17 cellular contexts compared by ENCODE assay signal in genomic region chr4:19807505-19807904, GRCh38.
DNase-seq lines count a peak whose midpoint lies in the region; TF ChIP-seq lines count a peak whose summit lies in the region.
"Had no signal": no experiment of that assay in that cellular context is flagged by ENCODE, and none has a peak within 500 bp of the region (broad histone marks: within the 10 kb centered on the region; RNA-seq: fewer than 3 reads in every experiment).

No MANE protein-coding gene starts in this region.

- no peaks in the 10 kb centered on the region for H3F3A ChIP-seq in neural progenitor cell (ENCODE audit: low read depth)

- H3K27me3 ChIP-seq in fibroblast of lung (ENCODE audit: control insufficient read depth, insufficient read depth, low read length) (no peaks in the 10 kb centered on the region), neural progenitor cell (no peaks in the 10 kb centered on the region), transverse colon (no peaks in the 10 kb centered on the region)

- no peak for TF ChIP-seq EP300 in transverse colon (IDR thresholded peaks at IDR 0.05; ENCODE audit: low read depth)

- H3K27ac ChIP-seq in fibroblast of lung (ENCODE audit: insufficient read depth, low read length): no peak overlapping the region
- H3K27ac ChIP-seq in neural progenitor cell: no peak overlapping the region
- no peak overlapping the region for H3K27ac ChIP-seq in transverse colon
- H3K27ac ChIP-seq: PC-9, psoas muscle had no signal

- no peak for TF ChIP-seq POLR2A in transverse colon (IDR thresholded peaks at IDR 0.05)

- H3K36me3 ChIP-seq in fibroblast of lung (ENCODE audit: control insufficient read depth, insufficient read depth, low read length): no peaks in the 10 kb centered on the region
- H3K36me3 ChIP-seq in neural progenitor cell: no peaks in the 10 kb centered on the region
- no peaks in the 10 kb centered on the region for H3K36me3 ChIP-seq in transverse colon

- H3K9me3 ChIP-seq in fibroblast of lung (ENCODE audit: control insufficient read depth, insufficient read depth, low read depth, low read length) (no peaks in the 10 kb centered on the region), neural progenitor cell (ENCODE audit: low read depth) (no peaks in the 10 kb centered on the region), transverse colon (no peaks in the 10 kb centered on the region)
- H3K9me3 ChIP-seq: psoas muscle had no signal

- H3K27me3 Mint-ChIP-seq in neural progenitor cell (ENCODE audit: insufficient read depth, low read depth): no peaks in the 10 kb centered on the region
- H3K27me3 Mint-ChIP-seq: CD4-positive, alpha-beta T cell had no signal

- TF ChIP-seq CTCF in fibroblast of lung (conservative IDR thresholded peaks at IDR 0.05 in 1 of 2, IDR thresholded peaks at IDR 0.05 in 1 of 2; ENCODE audit: low read depth in 1 of 2, low read length in 2 of 2): no peak
- TF ChIP-seq CTCF in neural progenitor cell (IDR thresholded peaks at IDR 0.05): no peak
- TF ChIP-seq CTCF in transverse colon (IDR thresholded peaks at IDR 0.05): no peak

- DNase-seq in Caki2 (ENCODE audit: low read depth) (peak; percentile 83), NCI-H226 (peak; percentile 61), fibroblast of lung (ENCODE audit: low read depth in 2 of 2) (peak; percentile 50 to 81), neural progenitor cell (ENCODE audit: low spot score) (no peak), transverse colon (no peak), DMS114 treated with DMSO at 0.1 percent for 48 hours (lab: John Stamatoyannopoulos, UW; ENCODE audit: unreplicated experiment) (no peak), NCI-H128 (lab: John Stamatoyannopoulos, UW; ENCODE audit: unreplicated experiment) (no peak)
- DNase-seq in stimulated activated CD4-positive, alpha-beta T cell treated with anti-CD3 and anti-CD28 coated beads, Interleukin-4, amount 100 ng/mL, for 4 hours: no peak
- DNase-seq: activated naive CD4-positive, alpha-beta T cell treated with anti-CD3 and anti-CD28 coated beads for 36 hours; CD4-positive, alpha-beta T cell; hippocampal formation; NCI-H2171 treated with DMSO at 0.1 percent for 48 hours; psoas muscle; stimulated activated CD4-positive, alpha-beta T cell treated with anti-CD3 and anti-CD28 coated beads, Interleukin-2, amount 100 ng/mL, for 48 hours; stimulated activated naive CD4-positive, alpha-beta T cell had no signal

- WGBS in transverse colon (ENCODE audit: low coverage in 1 of 2), 2 donors: 43 to 50% methylated on average over 2 of the region's 2 CpGs

- peak overlapping the region; percentile 92 for H3K27ac Mint-ChIP-seq in neural progenitor cell
- H3K27ac Mint-ChIP-seq: activated naive CD4-positive, alpha-beta T cell treated with anti-CD3 and anti-CD28 coated beads for 36 hours; CD4-positive, alpha-beta T cell; mesothelial cell of epicardium had no signal

- H3K4me1 ChIP-seq in fibroblast of lung (ENCODE audit: control insufficient read depth, extremely low read depth, insufficient read depth, low read length): no peaks in the 10 kb centered on the region
- H3K4me1 ChIP-seq in neural progenitor cell: no peaks in the 10 kb centered on the region
- no peaks in the 10 kb centered on the region for H3K4me1 ChIP-seq in transverse colon
- H3K4me1 ChIP-seq: psoas muscle had no signal

- H3K9me3 Mint-ChIP-seq in neural progenitor cell: peaks cover 3% of the 10 kb centered on the region

- H3K4me3 Mint-ChIP-seq in neural progenitor cell: no peak overlapping the region
- H3K4me3 Mint-ChIP-seq: activated naive CD4-positive, alpha-beta T cell treated with anti-CD3 and anti-CD28 coated beads for 36 hours; CD4-positive, alpha-beta T cell; mesothelial cell of epicardium had no signal

- H3K4me3 ChIP-seq in fibroblast of lung (replicated peaks in 1 of 4; ENCODE audit: control extremely low read depth in 1 of 4, insufficient read depth in 1 of 4, low read depth in 3 of 4, low read length in 4 of 4) (no peak overlapping the region), neural progenitor cell (no peak overlapping the region), transverse colon (no peak overlapping the region)
- H3K4me3 ChIP-seq: PC-9, psoas muscle had no signal

- peaks cover 12% of the 10 kb centered on the region for H3K4me1 Mint-ChIP-seq in neural progenitor cell

- H3K36me3 Mint-ChIP-seq in neural progenitor cell: no peaks in the 10 kb centered on the region
- H3K36me3 Mint-ChIP-seq: mesothelial cell of epicardium had no signal

- no peak overlapping the region for H3K4me2 ChIP-seq in fibroblast of lung (ENCODE audit: extremely low read depth, insufficient read depth, low read length)
- no peak overlapping the region for H3K4me2 ChIP-seq in neural progenitor cell
- H3K4me2 ChIP-seq: PC-9 had no signal

- H3K79me2 ChIP-seq in fibroblast of lung (ENCODE audit: control insufficient read depth, insufficient read depth, low read length): no peaks in the 10 kb centered on the region
- H3K79me2 ChIP-seq in neural progenitor cell (ENCODE audit: low read depth): no peaks in the 10 kb centered on the region

- in situ Hi-C loops in Caki2 (cut with HindIII; ENCODE audit: low pct_unique_long_range_greater_than_20kb, low sequenced_read_pairs): no loop called here
- in situ Hi-C loops in transverse colon (cut with MboI; ENCODE audit: low pct_ligation_motif_present in 1 of 4, low pct_unique_long_range_greater_than_20kb in 1 of 4, low sequenced_read_pairs in 3 of 4): no loop called here

- intact Hi-C loops in transverse colon (cut with DNase I; ENCODE audit: low total_unique reads): no loop called here

- no peak overlapping the region for H2AFZ ChIP-seq in fibroblast of lung (ENCODE audit: low read length)
- H2AFZ ChIP-seq in neural progenitor cell (replicated peaks): no peak overlapping the region
- H2AFZ ChIP-seq: PC-9 had no signal

- no peaks in the 10 kb centered on the region for H4K20me1 ChIP-seq in fibroblast of lung (ENCODE audit: control insufficient read depth, extremely low read depth, insufficient read depth, low read length)
- H4K20me1 ChIP-seq in neural progenitor cell (ENCODE audit: low read depth): no peaks in the 10 kb centered on the region

- H3K9ac ChIP-seq in fibroblast of lung (ENCODE audit: insufficient read depth, low read length) (no peak overlapping the region), neural progenitor cell (no peak overlapping the region)

Comparison
In these comparisons a context has a peak if more than half of its experiments do, and no peak if none do; other contexts are left out.
1. DNase-seq: peak in Caki2 (single experiment), NCI-H226 (single experiment) and fibroblast of lung (2 of 2); none in neural progenitor cell (single experiment), transverse colon (single experiment), DMS114 treated with DMSO at 0.1 percent for 48 hours (single experiment), stimulated activated CD4-positive, alpha-beta T cell treated with anti-CD3 and anti-CD28 coated beads, Interleukin-4, amount 100 ng/mL, for 4 hours (0 of 2) and NCI-H128 (single experiment).